In the genomic region with DNA sequence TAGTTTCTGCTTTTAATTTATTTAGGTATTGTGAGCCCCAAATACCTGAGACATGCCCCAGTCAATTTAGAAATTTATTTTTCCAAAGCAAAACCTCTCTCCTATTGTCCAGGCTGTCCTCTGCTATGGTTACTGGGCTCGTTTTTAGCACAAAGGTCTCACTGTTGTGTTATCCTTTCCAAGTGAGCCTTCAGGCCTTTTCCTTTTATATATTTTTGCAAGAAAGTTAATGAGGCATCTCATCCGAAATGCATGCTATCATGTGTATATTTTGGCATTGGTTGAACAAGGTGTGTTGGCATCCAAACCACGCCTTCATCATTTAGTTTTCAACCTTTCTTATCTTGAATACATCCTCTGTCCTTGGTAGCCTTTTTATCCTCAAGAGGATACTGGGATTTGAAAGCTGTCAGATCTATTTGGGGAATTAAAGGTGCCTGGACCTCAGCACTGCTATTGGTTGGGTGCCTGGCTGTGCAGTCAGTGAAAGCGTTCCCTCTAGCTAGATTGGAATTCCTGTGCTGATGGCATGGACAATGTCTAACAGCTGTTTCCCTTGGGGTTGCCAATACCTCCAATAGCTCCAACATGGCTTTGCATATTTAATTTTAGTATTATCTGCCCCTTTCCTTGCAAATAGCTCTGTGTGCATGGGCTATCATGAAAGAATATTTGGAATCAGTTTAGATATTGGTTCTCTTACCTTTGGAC, we compare ENCODE assay signal across 5 cellular contexts. TPM values are rescaled to one million over a fixed set of nuclear protein-coding genes. Genes with fewer than 3 reads are reported as not detected.
"Had no signal": no experiment of that assay in that cellular context is flagged by ENCODE, and none has a peak within 500 bp of the region (broad histone marks: within the 10 kb centered on the region; RNA-seq: fewer than 3 reads in every experiment).

No MANE protein-coding gene starts in this region.

RNA-seq across cellular contexts. Expression of a gene that starts 10.7 kb away (rescaled TPM):
- total RNA-seq: activated CD4-positive, alpha-beta memory T cell treated with anti-CD3 and anti-CD28 coated beads, Interleukin-2, amount 10 ng/mL, durations not matched to agents 7 days and 5 days; activated CD4-positive, alpha-beta T cell treated with anti-CD3 and anti-CD28 coated beads for 36 hours; activated naive CD4-positive, alpha-beta T cell treated with anti-CD3 and anti-CD28 coated beads, Interleukin-2, amount 50 U/mL, for 72 hours; activated naive CD8-positive, alpha-beta T cell treated with anti-CD3 and anti-CD28 coated beads, Interleukin-2, amount 10 ng/mL, durations not matched to agents 7 days and 5 days; T-helper 1 cell treated with Interleukin-12 subunit alpha and Interleukin-12 subunit beta and Interleukin-4 antibody, amounts not matched to agents 30 ng/mL and 1 ng/mL, for 36 hours had no signal
